ENCODE assay signal across 1 cellular context in the genomic region with DNA sequence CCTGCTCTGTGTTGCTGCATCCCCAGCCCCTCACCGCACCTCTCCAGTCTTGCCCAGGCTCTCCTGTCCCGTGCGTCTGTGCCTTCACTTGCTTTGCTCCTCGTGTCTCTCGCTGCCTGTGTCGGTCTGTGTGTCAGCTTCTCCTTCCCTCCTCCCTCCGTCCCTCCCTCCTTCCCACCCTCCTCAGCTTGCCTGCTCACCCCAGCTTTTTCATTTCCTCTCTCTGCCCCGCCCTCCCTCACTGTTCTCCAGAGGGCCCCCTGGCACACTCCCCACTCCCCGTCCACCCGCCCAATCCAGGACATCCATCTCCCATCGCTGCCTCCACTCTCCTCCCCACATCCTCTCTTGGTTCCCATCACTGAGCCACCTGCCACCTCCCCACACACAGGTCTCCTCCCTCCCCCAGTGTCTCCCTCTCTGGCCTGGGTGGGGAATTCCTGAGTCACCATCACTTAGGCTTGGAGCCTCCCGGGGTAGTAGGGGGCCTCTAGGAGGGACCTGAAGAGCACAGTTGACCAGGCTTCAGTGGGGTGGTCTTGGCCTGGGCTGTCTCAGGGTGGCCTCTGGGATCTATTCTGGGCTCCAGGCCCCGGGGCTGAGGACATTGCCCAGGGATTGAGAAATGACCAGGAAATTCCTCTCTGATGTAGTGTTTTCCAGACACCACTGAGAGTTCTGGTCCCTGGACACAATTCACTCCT.
TF ChIP-seq lines count a peak whose summit lies in the region.

A gene with protein sequence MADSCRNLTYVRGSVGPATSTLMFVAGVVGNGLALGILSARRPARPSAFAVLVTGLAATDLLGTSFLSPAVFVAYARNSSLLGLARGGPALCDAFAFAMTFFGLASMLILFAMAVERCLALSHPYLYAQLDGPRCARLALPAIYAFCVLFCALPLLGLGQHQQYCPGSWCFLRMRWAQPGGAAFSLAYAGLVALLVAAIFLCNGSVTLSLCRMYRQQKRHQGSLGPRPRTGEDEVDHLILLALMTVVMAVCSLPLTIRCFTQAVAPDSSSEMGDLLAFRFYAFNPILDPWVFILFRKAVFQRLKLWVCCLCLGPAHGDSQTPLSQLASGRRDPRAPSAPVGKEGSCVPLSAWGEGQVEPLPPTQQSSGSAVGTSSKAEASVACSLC (minus strand): TSS at position 132 of the 704 bp plus-strand sequence. CDS start 864 bp downstream, outside the sequence.

TF ChIP-seq in HCT116, 20 proteins besides CTCF, POLR2A, EP300 and RAD21 (continued from another document):
- TF ChIP-seq, protein P1, sequence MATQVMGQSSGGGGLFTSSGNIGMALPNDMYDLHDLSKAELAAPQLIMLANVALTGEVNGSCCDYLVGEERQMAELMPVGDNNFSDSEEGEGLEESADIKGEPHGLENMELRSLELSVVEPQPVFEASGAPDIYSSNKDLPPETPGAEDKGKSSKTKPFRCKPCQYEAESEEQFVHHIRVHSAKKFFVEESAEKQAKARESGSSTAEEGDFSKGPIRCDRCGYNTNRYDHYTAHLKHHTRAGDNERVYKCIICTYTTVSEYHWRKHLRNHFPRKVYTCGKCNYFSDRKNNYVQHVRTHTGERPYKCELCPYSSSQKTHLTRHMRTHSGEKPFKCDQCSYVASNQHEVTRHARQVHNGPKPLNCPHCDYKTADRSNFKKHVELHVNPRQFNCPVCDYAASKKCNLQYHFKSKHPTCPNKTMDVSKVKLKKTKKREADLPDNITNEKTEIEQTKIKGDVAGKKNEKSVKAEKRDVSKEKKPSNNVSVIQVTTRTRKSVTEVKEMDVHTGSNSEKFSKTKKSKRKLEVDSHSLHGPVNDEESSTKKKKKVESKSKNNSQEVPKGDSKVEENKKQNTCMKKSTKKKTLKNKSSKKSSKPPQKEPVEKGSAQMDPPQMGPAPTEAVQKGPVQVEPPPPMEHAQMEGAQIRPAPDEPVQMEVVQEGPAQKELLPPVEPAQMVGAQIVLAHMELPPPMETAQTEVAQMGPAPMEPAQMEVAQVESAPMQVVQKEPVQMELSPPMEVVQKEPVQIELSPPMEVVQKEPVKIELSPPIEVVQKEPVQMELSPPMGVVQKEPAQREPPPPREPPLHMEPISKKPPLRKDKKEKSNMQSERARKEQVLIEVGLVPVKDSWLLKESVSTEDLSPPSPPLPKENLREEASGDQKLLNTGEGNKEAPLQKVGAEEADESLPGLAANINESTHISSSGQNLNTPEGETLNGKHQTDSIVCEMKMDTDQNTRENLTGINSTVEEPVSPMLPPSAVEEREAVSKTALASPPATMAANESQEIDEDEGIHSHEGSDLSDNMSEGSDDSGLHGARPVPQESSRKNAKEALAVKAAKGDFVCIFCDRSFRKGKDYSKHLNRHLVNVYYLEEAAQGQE (IDR thresholded peaks at IDR 0.05; ENCODE audit: low read depth): no peak
- TF ChIP-seq, protein P2, sequence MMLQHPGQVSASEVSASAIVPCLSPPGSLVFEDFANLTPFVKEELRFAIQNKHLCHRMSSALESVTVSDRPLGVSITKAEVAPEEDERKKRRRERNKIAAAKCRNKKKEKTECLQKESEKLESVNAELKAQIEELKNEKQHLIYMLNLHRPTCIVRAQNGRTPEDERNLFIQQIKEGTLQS (IDR thresholded peaks at IDR 0.05): no peak
- TF ChIP-seq POLR2AphosphoS5 (IDR thresholded peaks at IDR 0.05; ENCODE audit: low read depth, low read length): no peak
- no peak for TF ChIP-seq EGR1 (IDR thresholded peaks at IDR 0.05; ENCODE audit: low read depth)
- TF ChIP-seq CBX3 (IDR thresholded peaks at IDR 0.05; ENCODE audit: low read depth): no peak
- TF ChIP-seq JUND (IDR thresholded peaks at IDR 0.05): no peak
- TF ChIP-seq, protein P3, sequence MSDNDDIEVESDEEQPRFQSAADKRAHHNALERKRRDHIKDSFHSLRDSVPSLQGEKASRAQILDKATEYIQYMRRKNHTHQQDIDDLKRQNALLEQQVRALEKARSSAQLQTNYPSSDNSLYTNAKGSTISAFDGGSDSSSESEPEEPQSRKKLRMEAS (IDR thresholded peaks at IDR 0.05): no peak
- TF ChIP-seq ELF1 (IDR thresholded peaks at IDR 0.05; ENCODE audit: borderline replicate concordance, low read depth): no peak
- no peak for TF ChIP-seq TCF7L2 (IDR thresholded peaks at IDR 0.05; ENCODE audit: borderline replicate concordance, extremely low read depth, insufficient read depth, insufficient read length)
TF ChIP-seq in HCT116: peak in this region for 0.
